In genomic region chrX:154094833-154095232, GRCh38 we compare ENCODE assay signal across 13 cellular contexts. TPM values are rescaled to one million over a fixed set of nuclear protein-coding genes. Genes with fewer than 3 reads are reported as not detected.
A peak's percentile ranks its signal among the peaks of the same experiment; 100 is the strongest.
DNase-seq lines count a peak whose midpoint lies in the region; ATAC-seq, FAIRE-seq and TF ChIP-seq lines count a peak whose summit lies in the region.
"Had no signal": no experiment of that assay in that cellular context is flagged by ENCODE, and none has a peak within 500 bp of the region (broad histone marks: within the 10 kb centered on the region; RNA-seq: fewer than 3 reads in every experiment).

No MANE protein-coding gene starts in this region.

- WGBS in testis, 2 donors, result 11 to 19% methylated on average over 6 of the region's 6 CpGs

- H3K9me3 ChIP-seq in kidney (ENCODE audit: control insufficient read depth in 1 of 2, low read length in 2 of 2), result no peaks in the 10 kb centered on the region
- no peaks in the 10 kb centered on the region for H3K9me3 ChIP-seq in testis

- peak overlapping the region; percentile 74 for H3K27ac Mint-ChIP-seq in activated T-cell treated with anti-CD3 and anti-CD28 coated beads, Interleukin-2, amount 50 U/mL, for 72 hours
- H3K27ac Mint-ChIP-seq in activated naive CD4-positive, alpha-beta T cell treated with anti-CD3 and anti-CD28 coated beads, Interleukin-2, amount 50 U/mL, for 72 hours, result peak overlapping the region; percentile 68 to 97

- H3K27ac ChIP-seq in kidney (ENCODE audit: low read depth in 2 of 2, low read length in 2 of 2), result peak overlapping the region; percentile 13 to 53
- H3K27ac ChIP-seq in testis, result peak overlapping the region; percentile 13 to 97

- intact Hi-C loops in kidney (cut with DNase I), result no loop called here
- intact Hi-C loops in testis (cut with DNase I; ENCODE audit: low total_unique reads), result no loop called here
- intact Hi-C loops in cardiac septum (cut with DNase I), result loop anchor here (5.0 kb wide), 1 partner anchor 73 kb away; no protein-coding TSS in a partner anchor

- H3K36me3 ChIP-seq in kidney (ENCODE audit: control insufficient read depth in 1 of 2, insufficient read depth in 2 of 2, low read length in 2 of 2) (no peaks in the 10 kb centered on the region), testis (ENCODE audit: low read depth, missing control alignments) (no peaks in the 10 kb centered on the region)

- H3K4me1 ChIP-seq in kidney (ENCODE audit: control insufficient read depth in 1 of 2, insufficient read depth in 1 of 2, low read depth in 1 of 2, low read length in 2 of 2), result peaks cover 16 to 25% of the 10 kb centered on the region in 2 donors
- H3K4me1 ChIP-seq in testis, result peaks cover 7% of the 10 kb centered on the region

- TF ChIP-seq POLR2A in testis (IDR thresholded peaks at IDR 0.05), result no peak

- FAIRE-seq in kidney (lab: Jason Lieb, UNC), result no peak
- FAIRE-seq: GM12891 had no signal

- ATAC-seq in activated T-cell treated with anti-CD3 and anti-CD28 coated beads, Interleukin-2, amount 50 U/mL, for 72 hours (replicated peaks in 1 of 2), result no peak
- ATAC-seq in activated naive CD4-positive, alpha-beta T cell treated with anti-CD3 and anti-CD28 coated beads, Interleukin-2, amount 50 U/mL, for 72 hours, result no peak
- ATAC-seq in omental fat pad (ENCODE audit: low FRiP score), result no peak
- ATAC-seq in HG03045 (IDR thresholded peaks at IDR 0.05; ENCODE audit: unreplicated experiment), result no peak

- TF ChIP-seq CTCF in kidney (IDR thresholded peaks at IDR 0.05; ENCODE audit: borderline replicate concordance, extremely low read depth, insufficient read depth) (no peak), testis (IDR thresholded peaks at IDR 0.05) (no peak), omental fat pad (IDR thresholded peaks at IDR 0.05) (no peak)

- peaks cover 4 to 5% of the 10 kb centered on the region in 2 donors for H3K36me3 Mint-ChIP-seq in activated T-cell treated with anti-CD3 and anti-CD28 coated beads, Interleukin-2, amount 50 U/mL, for 72 hours (ENCODE audit: insufficient read depth in 2 of 2)
- H3K36me3 Mint-ChIP-seq in activated naive CD4-positive, alpha-beta T cell treated with anti-CD3 and anti-CD28 coated beads, Interleukin-2, amount 50 U/mL, for 72 hours, result peaks cover 8 to 16% of the 10 kb centered on the region in 2 donors

- H3K9ac ChIP-seq in kidney (ENCODE audit: low read length in 2 of 2), result peak overlapping the region in 1 of 2 donors; percentile 92

- H3K4me3 ChIP-seq in kidney (ENCODE audit: low read length in 2 of 2), result peak overlapping the region in 1 of 2 donors; percentile 87
- H3K4me3 ChIP-seq in testis, result no peak overlapping the region

- peaks cover 27% of the 10 kb centered on the region for H3K27me3 Mint-ChIP-seq in activated T-cell treated with anti-CD3 and anti-CD28 coated beads, Interleukin-2, amount 50 U/mL, for 72 hours (ENCODE audit: low read depth)

- DNase-seq in activated T-cell treated with anti-CD3 and anti-CD28 coated beads, Interleukin-2, amount 50 U/mL, for 72 hours, result no peak
- no peak for DNase-seq in activated T-cell treated with anti-CD3 and anti-CD28 coated beads for 4 hours
- DNase-seq in activated naive CD4-positive, alpha-beta T cell treated with anti-CD3 and anti-CD28 coated beads, Interleukin-2, amount 50 U/mL, for 72 hours (ENCODE audit: low spot score in 2 of 2), result no peak
- no peak for DNase-seq in kidney
- no peak for DNase-seq in testis
- no peak for DNase-seq in omental fat pad (ENCODE audit: low spot score)
- DNase-seq in cardiac septum (ENCODE audit: low spot score), result no peak
- DNase-seq: NCI-H226; stimulated activated CD4-positive, alpha-beta T cell treated with anti-CD3 and anti-CD28 coated beads, Interleukin-4, amount 100 ng/mL, for 24 hours had no signal

- H3K27me3 ChIP-seq in testis, result no peaks in the 10 kb centered on the region

- H3K9me3 Mint-ChIP-seq in activated T-cell treated with anti-CD3 and anti-CD28 coated beads, Interleukin-2, amount 50 U/mL, for 72 hours, result no peaks in the 10 kb centered on the region
- H3K9me3 Mint-ChIP-seq in activated naive CD4-positive, alpha-beta T cell treated with anti-CD3 and anti-CD28 coated beads, Interleukin-2, amount 50 U/mL, for 72 hours, result no peaks in the 10 kb centered on the region

- H3K4me3 Mint-ChIP-seq in activated T-cell treated with anti-CD3 and anti-CD28 coated beads, Interleukin-2, amount 50 U/mL, for 72 hours, result peak overlapping the region; percentile 86 to 94

- H3K4me1 Mint-ChIP-seq in activated T-cell treated with anti-CD3 and anti-CD28 coated beads, Interleukin-2, amount 50 U/mL, for 72 hours (ENCODE audit: low read depth), result peaks cover 63% of the 10 kb centered on the region

RNA-seq across cellular contexts. Expression of gene MECP2, which starts 2.7 kb away (rescaled TPM):
- 10 to 100 TPM; 70.4 to 73.5 TPM for total RNA-seq in activated T-cell treated with anti-CD3 and anti-CD28 coated beads, Interleukin-2, amount 50 U/mL, for 72 hours
- 10 to 100 TPM; 61.0 to 84.9 TPM for total RNA-seq in activated naive CD4-positive, alpha-beta T cell treated with anti-CD3 and anti-CD28 coated beads, Interleukin-2, amount 50 U/mL, for 72 hours
- total RNA-seq in kidney (74.7 TPM), testis (10 to 100 TPM; 85.4 to 86.4 TPM), omental fat pad (10 to 100 TPM; 48.8 to 66.7 (median 56.0) TPM), cardiac septum (37.6 TPM)
- polyA plus RNA-seq in kidney (ENCODE audit: insufficient read depth, low read depth, low replicate concordance) (14.0 TPM), testis (ENCODE audit: insufficient read depth, low read depth, low replicate concordance) (25.0 TPM)

RNA-seq across cellular contexts. Expression of gene OPN1LW, which starts 49.2 kb away (rescaled TPM):
- not detected for total RNA-seq in activated T-cell treated with anti-CD3 and anti-CD28 coated beads, Interleukin-2, amount 50 U/mL, for 72 hours
- total RNA-seq in activated naive CD4-positive, alpha-beta T cell treated with anti-CD3 and anti-CD28 coated beads, Interleukin-2, amount 50 U/mL, for 72 hours, result not detected
- total RNA-seq in kidney (not detected), testis (under 1 TPM in 1 of 2 donors, not detected in 1; 0.31 TPM), omental fat pad (not detected), cardiac septum (not detected)
- polyA plus RNA-seq in kidney (ENCODE audit: insufficient read depth, low read depth, low replicate concordance) (not detected), testis (ENCODE audit: insufficient read depth, low read depth, low replicate concordance) (not detected)
- total RNA-seq: lower leg skin had no signal
- polyA plus RNA-seq: esophagus had no signal
